Comparison of ENCODE assay signal across 1 cellular context in genomic region chr18:58894937-58895336, GRCh38.
TF ChIP-seq lines count a peak whose summit lies in the region.

No MANE protein-coding gene starts in this region.

TF ChIP-seq in HepG2, 621 proteins besides CTCF, POLR2A, EP300 and RAD21 (continued from another document):
- TF ChIP-seq PAXIP1 (CRISPR knock-in tag; conservative IDR thresholded peaks at IDR 0.05): no peak
